1 cellular context compared by ENCODE assay signal in genomic region chr1:36327421-36328087, GRCh38.
TF ChIP-seq lines count a peak whose summit lies in the region.

No MANE protein-coding gene starts in this region.

TF ChIP-seq in HepG2, 621 proteins besides CTCF, POLR2A, EP300 and RAD21:
- TF ChIP-seq SKI (IDR thresholded peaks at IDR 0.05; ENCODE audit: partially characterized antibody): no peak
- no peak for TF ChIP-seq ZNF782 (CRISPR knock-in tag; IDR thresholded peaks at IDR 0.05; ENCODE audit: borderline replicate concordance)
- TF ChIP-seq IKZF4 (CRISPR knock-in tag; IDR thresholded peaks at IDR 0.05; ENCODE audit: borderline replicate concordance, low read depth, not compliant biosample characterization): no peak
- no peak for TF ChIP-seq ZNF143 (CRISPR knock-in tag; IDR thresholded peaks at IDR 0.05)
- no peak for TF ChIP-seq SOX5 (CRISPR knock-in tag; IDR thresholded peaks at IDR 0.05; ENCODE audit: borderline replicate concordance)
- TF ChIP-seq HDAC2 (CRISPR knock-in tag; IDR thresholded peaks at IDR 0.05): no peak
- TF ChIP-seq ZNF644 (CRISPR knock-in tag; IDR thresholded peaks at IDR 0.05; ENCODE audit: low read depth): no peak
- TF ChIP-seq SIN3A (IDR thresholded peaks at IDR 0.05; ENCODE audit: borderline replicate concordance, low read depth, low read length): no peak
- peak; percentile 64 for TF ChIP-seq FOSL2 (CRISPR knock-in tag; IDR thresholded peaks at IDR 0.05)
- TF ChIP-seq STAT6 (CRISPR knock-in tag; IDR thresholded peaks at IDR 0.05; ENCODE audit: borderline replicate concordance): no peak
- no peak for TF ChIP-seq GPBP1L1 (CRISPR knock-in tag; IDR thresholded peaks at IDR 0.05)
- peak; percentile 55; the same call in 1 of the 2 replicates for TF ChIP-seq ZNF3 (CRISPR knock-in tag; IDR thresholded peaks at IDR 0.05)
- no peak for TF ChIP-seq ATF6 (CRISPR knock-in tag; conservative IDR thresholded peaks at IDR 0.05)
- TF ChIP-seq ZNF274 (CRISPR knock-in tag; IDR thresholded peaks at IDR 0.05): no peak
- peak; percentile 14; the same call in 1 of the 2 replicates for TF ChIP-seq MNT (IDR thresholded peaks at IDR 0.05)
- TF ChIP-seq ZNF350 (CRISPR knock-in tag; IDR thresholded peaks at IDR 0.05; ENCODE audit: borderline replicate concordance, low read depth): no peak
- TF ChIP-seq NCOA5 (CRISPR knock-in tag; IDR thresholded peaks at IDR 0.05): no peak
- no peak for TF ChIP-seq BCLAF1 (IDR thresholded peaks at IDR 0.05)
- no peak for TF ChIP-seq MTF1 (CRISPR knock-in tag; IDR thresholded peaks at IDR 0.05)
- TF ChIP-seq ZBTB21 (CRISPR knock-in tag; IDR thresholded peaks at IDR 0.05): no peak
TF ChIP-seq in HepG2: peak in this region for 3.
